ENCODE assay signal across 28 cellular contexts in genomic region chr12:49282302-49282701, GRCh38. TPM values are rescaled to one million over a fixed set of nuclear protein-coding genes. Genes with fewer than 3 reads are reported as not detected.
"Had no signal": no experiment of that assay in that cellular context is flagged by ENCODE, and none has a peak within 500 bp of the region (broad histone marks: within the 10 kb centered on the region; RNA-seq: fewer than 3 reads in every experiment).

No MANE protein-coding gene starts in this region.

- H2AFZ ChIP-seq: hepatocyte had no signal

- ATAC-seq: activated CD8-positive, alpha-beta memory T cell treated with anti-CD3 and anti-CD28 coated beads, Interleukin-2, amount 10 ng/mL, durations not matched to agents 7 days and 5 days; activated naive CD8-positive, alpha-beta T cell treated with anti-CD3 and anti-CD28 coated beads, Interleukin-2, amount 50 U/mL, for 24 hours; left ventricle myocardium superior had no signal

- H3K9me3 ChIP-seq: spleen, testis, uterus had no signal

- H3K4me3 ChIP-seq: hepatocyte, spleen, testis, uterus had no signal

- H3K79me2 ChIP-seq: hepatocyte had no signal

- DNase-seq: activated CD4-positive, alpha-beta memory T cell treated with anti-CD3 and anti-CD28 coated beads, Interleukin-2, amount 10 ng/mL, durations not matched to agents 7 days and 5 days; activated CD4-positive, alpha-beta T cell treated with anti-CD3 and anti-CD28 coated beads for 48 hours; activated CD4-positive, CD25-positive, alpha-beta regulatory T cell; activated CD8-positive, alpha-beta memory T cell treated with anti-CD3 and anti-CD28 coated beads, Interleukin-2, amount 10 ng/mL, durations not matched to agents 7 days and 5 days; activated effector memory CD4-positive, alpha-beta T cell treated with anti-CD3 and anti-CD28 coated beads, Interleukin-2, amount 50 U/mL, for 16 hours; activated naive CD4-positive, alpha-beta T cell treated with anti-CD3 and anti-CD28 coated beads, Interleukin-2, amount 50 U/mL, for 16 hours; activated naive CD8-positive, alpha-beta T cell treated with anti-CD3 and anti-CD28 coated beads, Interleukin-2, amount 50 U/mL, for 24 hours; activated T-cell treated with anti-CD3 and anti-CD28 coated beads for 4 hours; erythroblast; left ventricle myocardium superior; retina; stimulated activated CD4-positive, alpha-beta T cell treated with anti-CD3 and anti-CD28 coated beads, Interleukin-4, amount 100 ng/mL, for 1 hour; stimulated activated naive CD4-positive, alpha-beta T cell; T-helper 9 cell; testis; trophoblast cell; uterus had no signal

- H3K27me3 ChIP-seq: testis, uterus had no signal

- FAIRE-seq: endometrium had no signal

- H3K36me3 ChIP-seq: spleen, uterus had no signal

- H3K4me1 ChIP-seq: testis, uterus had no signal

- H3K27ac ChIP-seq: hepatocyte, spleen, testis, uterus had no signal

- H3K4me2 ChIP-seq: hepatocyte had no signal

RNA-seq across cellular contexts. Expression of gene PRPH, which starts 12.6 kb away (rescaled TPM):
- total RNA-seq: glomerular endothelial cell; left ventricle myocardium superior; mononuclear cell; myocyte; T-helper 1 cell treated with Interleukin-12 subunit alpha and Interleukin-12 subunit beta and Interleukin-4 antibody, amounts not matched to agents 30 ng/mL and 1 ng/mL, for 36 hours had no signal
- polyA plus RNA-seq: mammary epithelial cell, neural cell had no signal

RNA-seq across cellular contexts. Expression of gene C1QL4, which starts 54.7 kb away (rescaled TPM):
- total RNA-seq: activated CD4-positive, alpha-beta memory T cell treated with anti-CD3 and anti-CD28 coated beads, Interleukin-2, amount 10 ng/mL, durations not matched to agents 7 days and 5 days; activated CD8-positive, alpha-beta memory T cell treated with anti-CD3 and anti-CD28 coated beads, Interleukin-2, amount 10 ng/mL, durations not matched to agents 7 days and 5 days; glomerular endothelial cell; hepatocyte; left ventricle myocardium superior; posterior vena cava; spleen; T-helper 1 cell treated with Interleukin-12 subunit alpha and Interleukin-12 subunit beta and Interleukin-4 antibody, amounts not matched to agents 30 ng/mL and 1 ng/mL, for 36 hours had no signal
- polyA plus RNA-seq: fibroblast of lung, hepatocyte, spleen had no signal
